Comparison of ENCODE assay signal across 9 cellular contexts in the genomic region with DNA sequence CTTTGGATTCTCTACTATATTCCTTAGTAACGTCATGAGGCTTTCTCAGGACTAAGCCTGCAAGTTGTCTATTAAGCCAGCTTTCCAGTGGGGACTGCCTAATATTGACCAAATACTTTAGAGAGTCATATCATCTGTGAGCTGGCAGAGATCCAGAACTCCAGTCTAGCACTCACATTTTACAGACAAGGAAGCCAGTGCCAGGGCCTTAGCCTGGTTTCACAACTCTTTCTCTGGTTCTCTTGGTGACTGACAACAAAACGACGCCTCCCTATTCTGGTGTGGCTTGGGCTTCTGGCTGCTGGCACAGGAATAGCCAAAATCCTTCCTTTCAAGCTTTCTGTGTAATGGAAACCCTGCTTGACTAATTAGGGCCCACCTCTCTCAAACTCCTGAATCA.
DNase-seq lines count a peak whose midpoint lies in the region; ATAC-seq, FAIRE-seq and TF ChIP-seq lines count a peak whose summit lies in the region.
"Had no signal": no experiment of that assay in that cellular context is flagged by ENCODE, and none has a peak within 500 bp of the region (broad histone marks: within the 10 kb centered on the region; RNA-seq: fewer than 3 reads in every experiment).

No MANE protein-coding gene starts in this region.

- no peaks in the 10 kb centered on the region for H3K27me3 ChIP-seq in foreskin keratinocyte

- peak; percentile 15 for FAIRE-seq in RCC 7860 (lab: Jason Lieb, UNC)
- FAIRE-seq: colon had no signal

- TF ChIP-seq CTCF in foreskin keratinocyte (conservative IDR thresholded peaks at IDR 0.05) = no peak

- H3K27ac ChIP-seq in foreskin keratinocyte = no peak overlapping the region

- peaks cover 32% of the 10 kb centered on the region for H3K4me1 ChIP-seq in foreskin keratinocyte

- no peak overlapping the region for H3K4me3 ChIP-seq in skeletal muscle cell (ENCODE audit: low read depth, low read length)

- DNase-seq in HPDE6-E6E7 (ENCODE audit: extremely low spot score) (peak; percentile 10), RCC 7860 (ENCODE audit: low spot score) (peak; percentile 78), foreskin keratinocyte (peak; percentile 55 to 77), skeletal muscle cell (ENCODE audit: low read depth) (peak; percentile 79), cerebellum (ENCODE audit: low spot score) (no peak), cerebellar cortex (ENCODE audit: low spot score) (no peak)
- no peak for DNase-seq in stimulated activated CD4-positive, alpha-beta T cell treated with anti-CD3 and anti-CD28 coated beads, Interleukin-2, amount 100 ng/mL, for 48 hours

- ATAC-seq in foreskin keratinocyte = no peak
- ATAC-seq in HG03354 (IDR thresholded peaks at IDR 0.05; ENCODE audit: poor library complexity, severe bottlenecking, unreplicated experiment) = no peak

Comparison
In these comparisons a context has a peak if more than half of its experiments do, and no peak if none do; other contexts are left out.
1. DNase-seq: peak in HPDE6-E6E7 (single experiment), RCC 7860 (single experiment), foreskin keratinocyte (2 of 2) and skeletal muscle cell (single experiment); none in cerebellum (single experiment), stimulated activated CD4-positive, alpha-beta T cell treated with anti-CD3 and anti-CD28 coated beads, Interleukin-2, amount 100 ng/mL, for 48 hours (0 of 2) and cerebellar cortex (single experiment).